ENCODE assay signal across 17 cellular contexts in genomic region chr17:35748979-35749378, GRCh38. TPM values are rescaled to one million over a fixed set of nuclear protein-coding genes. Genes with fewer than 3 reads are reported as not detected.
A peak's percentile ranks its signal among the peaks of the same experiment; 100 is the strongest.
DNase-seq lines count a peak whose midpoint lies in the region; ATAC-seq, FAIRE-seq and TF ChIP-seq lines count a peak whose summit lies in the region.
"Had no signal": no experiment of that assay in that cellular context is flagged by ENCODE, and none has a peak within 500 bp of the region (broad histone marks: within the 10 kb centered on the region; RNA-seq: fewer than 3 reads in every experiment).

No MANE protein-coding gene starts in this region.

- intact Hi-C loops in mammary epithelial cell (cut with micrococcal nuclease) (loop anchor here (5.0 to 10.0 kb wide), 3 partner anchors 507 to 1544 kb away; partner anchors contain the start of gene SLFN5), breast epithelium (cut with DNase I; ENCODE audit: low total_unique reads) (no loop called here), K562 (cut with micrococcal nuclease) (loop anchor here (5.0 kb wide), 1 partner anchor 212 kb away; the partner anchor contains the start of gene SLFN12L)

- POLR2A ChIA-PET in RWPE1 (lab: Yijun Ruan, JAX; ENCODE audit: low non-redundant PET), result no interaction called here
- POLR2A ChIA-PET in K562 (lab: Yijun Ruan, JAX), result interaction anchor here (1.2 kb wide), 1 partner anchor 60 kb away, joined by 4 read pairs; the partner anchor contains the start of gene TAF15

- H3K79me2 ChIP-seq in mammary epithelial cell (ENCODE audit: insufficient read depth, low read length), result no peaks in the 10 kb centered on the region
- no peaks in the 10 kb centered on the region for H3K79me2 ChIP-seq in K562 (ENCODE audit: control insufficient read depth, insufficient read depth, low read length)
- H3K79me2 ChIP-seq in osteoblast (ENCODE audit: insufficient read depth, low read length), result no peaks in the 10 kb centered on the region
- H3K79me2 ChIP-seq in hepatocyte, result no peaks in the 10 kb centered on the region

- dilution Hi-C loops in mammary epithelial cell (cut with HindIII; ENCODE audit: low sequenced_read_pairs), result loop anchor here (25.0 kb wide), 2 partner anchors 137 to 437 kb away; no protein-coding TSS in a partner anchor

- H3K4me3 ChIP-seq in mammary epithelial cell (replicated peaks in 1 of 3; ENCODE audit: insufficient read depth in 1 of 3, low read depth in 2 of 3, low read length in 3 of 3) (no peak overlapping the region), breast epithelium (no peak overlapping the region), K562 (no peak overlapping the region), osteoblast (ENCODE audit: insufficient read depth, low read length) (no peak overlapping the region), hepatocyte (no peak overlapping the region)

- TF ChIP-seq POLR2A in breast epithelium (IDR thresholded peaks at IDR 0.05) (no peak), K562 (conservative IDR thresholded peaks at IDR 0.05) (no peak)

- WGBS in mammary epithelial cell (ENCODE audit: low coverage, missing lambda C conversion rate), result 86% methylated on average over 6 of the region's 6 CpGs
- 6% methylated on average over 6 of the region's 6 CpGs for WGBS in K562 (ENCODE audit: insufficient coverage, low coverage, missing lambda C conversion rate)
- 89% methylated on average over 6 of the region's 6 CpGs for WGBS in hepatocyte (ENCODE audit: low lambda C conversion rate, missing lambda C conversion rate)

- DNase-seq in mammary epithelial cell, result no peak
- DNase-seq in breast epithelium (ENCODE audit: low spot score in 2 of 2), result no peak
- no peak for DNase-seq in RWPE1 (ENCODE audit: low spot score)
- no peak for DNase-seq in K562 (ENCODE audit: extremely low read depth in 1 of 4, low spot score in 3 of 4)
- DNase-seq in osteoblast (ENCODE audit: insufficient read length, low spot score, missing footprints), result peak; percentile 73
- DNase-seq in hepatocyte (ENCODE audit: low spot score), result no peak
- no peak for DNase-seq in occipital lobe (lab: John Stamatoyannopoulos, UW)
- DNase-seq: Caco-2; CD8-positive, alpha-beta memory T cell; DMS53; GF-D8; IMR-90 had no signal

- H4K20me1 ChIP-seq in mammary epithelial cell (ENCODE audit: insufficient read depth, low read length) (no peaks in the 10 kb centered on the region), K562 (replicated peaks; ENCODE audit: control insufficient read depth, insufficient read depth, low read length) (peaks cover 13% of the 10 kb centered on the region; the same call in 1 of the 2 replicates), osteoblast (ENCODE audit: insufficient read depth, low read length) (peaks cover 4% of the 10 kb centered on the region), hepatocyte (ENCODE audit: insufficient read depth, poor library complexity, severe bottlenecking) (no peaks in the 10 kb centered on the region)

- H3K4me2 ChIP-seq in mammary epithelial cell (ENCODE audit: insufficient read depth, low read depth, low read length) (no peak overlapping the region), K562 (ENCODE audit: insufficient read depth, low read length) (no peak overlapping the region), osteoblast (ENCODE audit: insufficient read depth, low read length) (no peak overlapping the region), hepatocyte (no peak overlapping the region)

- BruUV-seq in mammary epithelial cell (replicated peaks; lab: Mats Ljungman, UMichigan) (no TSS peak), K562 (replicated peaks; lab: Mats Ljungman, UMichigan) (no TSS peak)

- TF ChIP-seq CTCF in mammary epithelial cell (conservative IDR thresholded peaks at IDR 0.05 in 1 of 2, IDR thresholded peaks at IDR 0.05 in 1 of 2; ENCODE audit: extremely low read depth in 1 of 2, insufficient read depth in 1 of 2, low read depth in 1 of 2, low read length in 2 of 2), result no peak
- TF ChIP-seq CTCF in breast epithelium (IDR thresholded peaks at IDR 0.05), result no peak
- TF ChIP-seq CTCF in RWPE1 (conservative IDR thresholded peaks at IDR 0.05; ENCODE audit: low read depth), result no peak
- no peak for TF ChIP-seq CTCF in K562 (IDR thresholded peaks at IDR 0.05 in 2 of 3, conservative IDR thresholded peaks at IDR 0.05 in 1 of 3; ENCODE audit: insufficient read depth in 2 of 3, low read depth in 1 of 3, low read length in 3 of 3)
- TF ChIP-seq CTCF in osteoblast (IDR thresholded peaks at IDR 0.05; ENCODE audit: extremely low read depth, low read depth, low read length), result no peak
- no peak for TF ChIP-seq CTCF in hepatocyte (IDR thresholded peaks at IDR 0.05; ENCODE audit: poor library complexity)

- no peak overlapping the region for H3K9ac ChIP-seq in mammary epithelial cell (ENCODE audit: insufficient read depth, low read length)
- no peak overlapping the region for H3K9ac ChIP-seq in K562 (ENCODE audit: insufficient read depth in 1 of 2, low read depth in 2 of 2, low read length in 2 of 2)

- H3K27me3 ChIP-seq in mammary epithelial cell (ENCODE audit: insufficient read depth, low read length) (no peaks in the 10 kb centered on the region), breast epithelium (peaks cover 0 to 4% of the 10 kb centered on the region in 2 donors), K562 (ENCODE audit: control insufficient read depth in 2 of 2, insufficient read depth in 2 of 2, low read length in 2 of 2) (peaks cover 10 to 68% of the 10 kb centered on the region in 2 experiments; a peak in 4 of 5 replicates), osteoblast (ENCODE audit: insufficient read depth, low read length) (peaks cover 35% of the 10 kb centered on the region), hepatocyte (peaks cover 26% of the 10 kb centered on the region)

- no peak for TF ChIP-seq EP300 in K562 (IDR thresholded peaks at IDR 0.05; ENCODE audit: low read length)

- TF ChIP-seq RAD21 in K562 (CRISPR knock-in tag; conservative IDR thresholded peaks at IDR 0.05 in 1 of 2, IDR thresholded peaks at IDR 0.05 in 1 of 2), result no peak

- CTCF ChIA-PET in mammary epithelial cell (lab: Charles Lee; ENCODE audit: low non-redundant PET), result interaction anchor here (0.6 kb wide), 1 partner anchor 193 kb away, joined by 4 read pairs; no protein-coding TSS in a partner anchor
- CTCF ChIA-PET in RWPE1 (lab: Yijun Ruan, JAX), result interaction anchor here (0.6 to 1.3 kb wide), 3 partner anchors 78 to 1972 kb away, joined by 3 read pairs; no protein-coding TSS in a partner anchor
- CTCF ChIA-PET in K562 (lab: Yijun Ruan, JAX; ENCODE audit: low intra/inter-chr PET ratio), result interaction anchor here (0.5 to 2.0 kb wide), 2 partner anchors 135 to 660 kb away, joined by 6 to 9 read pairs; no protein-coding TSS in a partner anchor

- in situ Hi-C loops in mammary epithelial cell (cut with MboI; ENCODE audit: low sequenced_read_pairs in 2 of 2) (loop anchor here (25.0 kb wide), 1 partner anchor 587 kb away; no protein-coding TSS in a partner anchor), K562 (cut with MboI) (loop anchor here (5.0 to 25.0 kb wide), 4 partner anchors 192 to 1312 kb away; partner anchors contain the start of genes NLE1 and UNC45B)

- ATAC-seq in K562, result no peak

- H3K9me3 ChIP-seq in mammary epithelial cell (replicated peaks; ENCODE audit: insufficient read depth, low read length) (no peaks in the 10 kb centered on the region), breast epithelium (no peaks in the 10 kb centered on the region), K562 (replicated peaks; ENCODE audit: control insufficient read depth, insufficient read depth, low read depth, low read length) (no peaks in the 10 kb centered on the region), osteoblast (ENCODE audit: low read depth, low read length) (no peaks in the 10 kb centered on the region), hepatocyte (ENCODE audit: low read depth) (no peaks in the 10 kb centered on the region)
- H3K9me3 ChIP-seq: Caco-2 had no signal

- H3K36me3 ChIP-seq in mammary epithelial cell (ENCODE audit: insufficient read depth, low read length) (no peaks in the 10 kb centered on the region), breast epithelium (no peaks in the 10 kb centered on the region), K562 (ENCODE audit: control insufficient read depth, insufficient read depth, low read length) (no peaks in the 10 kb centered on the region), osteoblast (ENCODE audit: insufficient read depth, low read length) (no peaks in the 10 kb centered on the region), hepatocyte (replicated peaks; ENCODE audit: insufficient read depth, low read depth) (no peaks in the 10 kb centered on the region)

- H3K4me1 ChIP-seq in mammary epithelial cell (ENCODE audit: insufficient read depth, low read length), result peaks cover 36% of the 10 kb centered on the region
- H3K4me1 ChIP-seq in breast epithelium, result peaks cover 3 to 11% of the 10 kb centered on the region in 2 donors
- H3K4me1 ChIP-seq in K562 (replicated peaks in 1 of 2; ENCODE audit: control insufficient read depth in 2 of 2, insufficient read depth in 2 of 2, low read length in 2 of 2), result peaks cover 11 to 25% of the 10 kb centered on the region in 2 experiments; a peak in 4 of 5 replicates
- H3K4me1 ChIP-seq in osteoblast (ENCODE audit: insufficient read depth, low read length), result no peaks in the 10 kb centered on the region
- peaks cover 5% of the 10 kb centered on the region for H3K4me1 ChIP-seq in hepatocyte (ENCODE audit: insufficient read depth)

- no peak overlapping the region for H3K27ac ChIP-seq in mammary epithelial cell (ENCODE audit: insufficient read depth, low read depth, low read length)
- H3K27ac ChIP-seq in breast epithelium, result peak overlapping the region in 1 of 2 donors; percentile 66
- peak overlapping the region; percentile 49 for H3K27ac ChIP-seq in RWPE1
- no peak overlapping the region for H3K27ac ChIP-seq in K562 (ENCODE audit: extremely low read depth, low read depth, low read length)
- H3K27ac ChIP-seq in osteoblast (ENCODE audit: low read depth, low read length), result no peak overlapping the region
- no peak overlapping the region for H3K27ac ChIP-seq in hepatocyte

- H3K9me2 ChIP-seq in hepatocyte (replicated peaks; ENCODE audit: insufficient read depth), result no peaks in the 10 kb centered on the region

- H3K9me1 ChIP-seq in K562 (ENCODE audit: control insufficient read depth, insufficient read depth, low read length), result no peaks in the 10 kb centered on the region

- no peak for FAIRE-seq in K562 (lab: Jason Lieb, UNC)
- FAIRE-seq: GM19239, H54 had no signal

- H2AFZ ChIP-seq in mammary epithelial cell (ENCODE audit: low read depth, low read length) (peak overlapping the region; percentile 67), K562 (ENCODE audit: low read depth, low read length) (no peak overlapping the region), osteoblast (ENCODE audit: low read length) (no peak overlapping the region), hepatocyte (no peak overlapping the region)

RNA-seq across cellular contexts. Expression of gene GAS2L2, which starts 4.1 kb away (rescaled TPM):
- total RNA-seq in mammary epithelial cell, result under 1 TPM in 1 of 2 donors, not detected in 1; 0.24 TPM
- 0.07 TPM for polyA plus RNA-seq in mammary epithelial cell
- 0.31 TPM for polyA minus RNA-seq in mammary epithelial cell
- under 1 TPM; 0.29 to 0.33 (median 0.32) TPM for total RNA-seq in breast epithelium
- 0.09 TPM in 1 of 2 replicates, not detected in the other for total RNA-seq in K562 (2011; cell fraction: chromatin; rRNA removed; ENCODE audit: low replicate concordance)
- total RNA-seq in K562 (2011; cell fraction: nucleolus; rRNA removed), result not detected in 2 replicates
- not detected in 2 replicates for total RNA-seq in K562 (2011; cell fraction: nucleoplasm; rRNA removed)
- not detected in 2 replicates for total RNA-seq in K562 (2014; rRNA removed)
- not detected in 2 replicates for total RNA-seq in K562 (2014; rRNA removed; fragmentation: Illumina TruSeq; extraction: Trizol)
- not detected in 2 replicates for total RNA-seq in K562 (2015; rRNA removed; fragmentation: Illumina TruSeq; extraction: Trizol)
- total RNA-seq in K562 (2021), result not detected in 2 replicates
- not detected in 2 replicates for polyA plus RNA-seq in K562 (2011; rRNA removed)
- polyA plus RNA-seq in K562 (2011; cell fraction: cytosol; rRNA removed), result 0.01 TPM in 1 of 2 replicates, not detected in the other
- 0.03 and 0.10 TPM in 2 replicates for polyA plus RNA-seq in K562 (2011; cell fraction: nucleus; rRNA removed)
- polyA plus RNA-seq in K562 (2012), result 0.03 TPM in 1 of 2 replicates, not detected in the other
- polyA plus RNA-seq in K562 (2014; fragmentation: Illumina TruSeq; extraction: Trizol), result not detected in 2 replicates
- not detected for polyA plus RNA-seq in K562 (2014; fragmentation: Nextera tagmentation; extraction: Ambion mirVana)
- not detected in 2 replicates for polyA plus RNA-seq in K562 (2014; rRNA removed)
- polyA minus RNA-seq in K562 (2011; rRNA and poly(A)+ RNA removed), result not detected in 2 replicates
- not detected in 2 replicates for polyA minus RNA-seq in K562 (2011; cell fraction: cytosol; rRNA and poly(A)+ RNA removed)
- not detected in 2 replicates for polyA minus RNA-seq in K562 (2011; cell fraction: nucleus; rRNA and poly(A)+ RNA removed)
- total RNA-seq in osteoblast, result not detected in 2 replicates
- not detected in 2 replicates for total RNA-seq in hepatocyte
- polyA plus RNA-seq in hepatocyte, result not detected in 2 replicates
- total RNA-seq in occipital lobe, result 0.16 TPM
- total RNA-seq: A673, Caco-2, IMR-90 had no signal
- polyA plus RNA-seq: BJ; CD8-positive, alpha-beta memory T cell had no signal

RNA-seq across cellular contexts. Expression of gene C17orf50, which starts 11.7 kb away (rescaled TPM):
- total RNA-seq in mammary epithelial cell (not detected), breast epithelium (not detected), K562 (2014; rRNA removed) (not detected in 2 replicates), K562 (2014; rRNA removed; fragmentation: Illumina TruSeq; extraction: Trizol) (not detected in 2 replicates), K562 (2015; rRNA removed; fragmentation: Illumina TruSeq; extraction: Trizol) (not detected in 2 replicates), K562 (2021) (not detected in 2 replicates), osteoblast (not detected in 2 replicates), hepatocyte (not detected in 2 replicates), occipital lobe (not detected)
- polyA plus RNA-seq in mammary epithelial cell (not detected), K562 (2011; rRNA removed) (not detected in 2 replicates), K562 (2014; fragmentation: Illumina TruSeq; extraction: Trizol) (not detected in 2 replicates), K562 (2014; fragmentation: Nextera tagmentation; extraction: Ambion mirVana) (not detected), K562 (2014; rRNA removed) (not detected in 2 replicates), hepatocyte (not detected in 2 replicates)
- not detected for polyA minus RNA-seq in mammary epithelial cell
- not detected in 2 replicates for total RNA-seq in K562 (2011; cell fraction: chromatin; rRNA removed; ENCODE audit: low replicate concordance)
- total RNA-seq in K562 (2011; cell fraction: nucleolus; rRNA removed), result not detected in 2 replicates
- total RNA-seq in K562 (2011; cell fraction: nucleoplasm; rRNA removed), result not detected in 2 replicates
- polyA plus RNA-seq in K562 (2011; cell fraction: cytosol; rRNA removed), result not detected in 2 replicates
- not detected in 2 replicates for polyA plus RNA-seq in K562 (2011; cell fraction: nucleus; rRNA removed)
- not detected in 2 replicates for polyA plus RNA-seq in K562 (2012)
- polyA minus RNA-seq in K562 (2011; rRNA and poly(A)+ RNA removed), result not detected in 2 replicates
- polyA minus RNA-seq in K562 (2011; cell fraction: cytosol; rRNA and poly(A)+ RNA removed), result not detected in 2 replicates
- not detected in 2 replicates for polyA minus RNA-seq in K562 (2011; cell fraction: nucleus; rRNA and poly(A)+ RNA removed)
- total RNA-seq: A673; Caco-2; CD8-positive, alpha-beta memory T cell; HT-29; IMR-90 had no signal
- polyA plus RNA-seq: BJ; CD8-positive, alpha-beta memory T cell; IMR-90 had no signal

RNA-seq across cellular contexts. Expression of gene RASL10B, which starts 17.5 kb away (rescaled TPM):
- under 1 TPM; 0.19 to 0.67 TPM for total RNA-seq in mammary epithelial cell
- 0.07 TPM for polyA plus RNA-seq in mammary epithelial cell
- not detected for polyA minus RNA-seq in mammary epithelial cell
- 10 to 100 TPM in 2 of 3 donors, 1 to 10 TPM in 1; 5.9 to 27.8 (median 11.1) TPM for total RNA-seq in breast epithelium
- total RNA-seq in K562 (2011; cell fraction: chromatin; rRNA removed; ENCODE audit: low replicate concordance), result 0.32 TPM in 1 of 2 replicates, not detected in the other
- 0.17 and 1.4 TPM in 2 replicates for total RNA-seq in K562 (2011; cell fraction: nucleolus; rRNA removed)
- total RNA-seq in K562 (2011; cell fraction: nucleoplasm; rRNA removed), result 0.81 TPM in 1 of 2 replicates, not detected in the other
- total RNA-seq in K562 (2014; rRNA removed), result 0.14 and 0.16 TPM in 2 replicates
- total RNA-seq in K562 (2014; rRNA removed; fragmentation: Illumina TruSeq; extraction: Trizol), result 0.04 and 0.06 TPM in 2 replicates
- total RNA-seq in K562 (2015; rRNA removed; fragmentation: Illumina TruSeq; extraction: Trizol), result 0.07 and 0.11 TPM in 2 replicates
- 0.11 and 0.22 TPM in 2 replicates for total RNA-seq in K562 (2021)
- 0.16 and 0.31 TPM in 2 replicates for polyA plus RNA-seq in K562 (2011; rRNA removed)
- polyA plus RNA-seq in K562 (2011; cell fraction: cytosol; rRNA removed), result 0.15 and 0.46 TPM in 2 replicates
- 0.04 and 0.46 TPM in 2 replicates for polyA plus RNA-seq in K562 (2011; cell fraction: nucleus; rRNA removed)
- 0.08 and 0.16 TPM in 2 replicates for polyA plus RNA-seq in K562 (2012)
- 0.11 and 0.12 TPM in 2 replicates for polyA plus RNA-seq in K562 (2014; fragmentation: Illumina TruSeq; extraction: Trizol)
- polyA plus RNA-seq in K562 (2014; fragmentation: Nextera tagmentation; extraction: Ambion mirVana), result not detected
- polyA plus RNA-seq in K562 (2014; rRNA removed), result 0.03 and 0.27 TPM in 2 replicates
- polyA minus RNA-seq in K562 (2011; rRNA and poly(A)+ RNA removed), result 0.09 and 0.25 TPM in 2 replicates
- polyA minus RNA-seq in K562 (2011; cell fraction: cytosol; rRNA and poly(A)+ RNA removed), result not detected in 2 replicates
- polyA minus RNA-seq in K562 (2011; cell fraction: nucleus; rRNA and poly(A)+ RNA removed), result 0.11 and 0.67 TPM in 2 replicates
- 2.7 and 4.0 TPM in 2 replicates for total RNA-seq in osteoblast
- 7.4 and 7.6 TPM in 2 replicates for total RNA-seq in hepatocyte
- 7.1 and 8.4 TPM in 2 replicates for polyA plus RNA-seq in hepatocyte
- total RNA-seq in occipital lobe, result 5.1 TPM

RNA-seq across cellular contexts. Expression of gene MMP28, which starts 46.5 kb away (rescaled TPM):
- total RNA-seq in mammary epithelial cell (10 to 100 TPM; 64.0 to 83.9 TPM), breast epithelium (10 to 100 TPM in 2 of 3 donors, 1 to 10 TPM in 1; 5.6 to 25.6 (median 12.3) TPM), K562 (2014; rRNA removed) (not detected in 2 replicates), K562 (2014; rRNA removed; fragmentation: Illumina TruSeq; extraction: Trizol) (not detected in 2 replicates), K562 (2015; rRNA removed; fragmentation: Illumina TruSeq; extraction: Trizol) (not detected in 2 replicates), K562 (2021) (not detected in 2 replicates), osteoblast (1.2 and 1.8 TPM in 2 replicates), hepatocyte (11.2 and 18.0 TPM in 2 replicates), occipital lobe (8.9 TPM)
- polyA plus RNA-seq in mammary epithelial cell (51.7 TPM), K562 (2011; rRNA removed) (not detected in 2 replicates), K562 (2014; fragmentation: Illumina TruSeq; extraction: Trizol) (not detected in 2 replicates), K562 (2014; fragmentation: Nextera tagmentation; extraction: Ambion mirVana) (not detected), K562 (2014; rRNA removed) (not detected in 2 replicates), hepatocyte (10.8 and 12.0 TPM in 2 replicates)
- 64.9 TPM for polyA minus RNA-seq in mammary epithelial cell
- not detected in 2 replicates for total RNA-seq in K562 (2011; cell fraction: chromatin; rRNA removed; ENCODE audit: low replicate concordance)
- total RNA-seq in K562 (2011; cell fraction: nucleolus; rRNA removed), result not detected in 2 replicates
- total RNA-seq in K562 (2011; cell fraction: nucleoplasm; rRNA removed), result not detected in 2 replicates
- polyA plus RNA-seq in K562 (2011; cell fraction: cytosol; rRNA removed), result not detected in 2 replicates
- polyA plus RNA-seq in K562 (2011; cell fraction: nucleus; rRNA removed), result not detected in 2 replicates
- polyA plus RNA-seq in K562 (2012), result not detected in 2 replicates
- polyA minus RNA-seq in K562 (2011; rRNA and poly(A)+ RNA removed), result not detected in 2 replicates
- not detected in 2 replicates for polyA minus RNA-seq in K562 (2011; cell fraction: cytosol; rRNA and poly(A)+ RNA removed)
- 0.27 TPM in 1 of 2 replicates, not detected in the other for polyA minus RNA-seq in K562 (2011; cell fraction: nucleus; rRNA and poly(A)+ RNA removed)
- total RNA-seq: A673; Caco-2; CD8-positive, alpha-beta memory T cell had no signal
- polyA plus RNA-seq: CD8-positive, alpha-beta memory T cell; IMR-90 had no signal
